Comparison of ENCODE assay signal across 26 cellular contexts in genomic region chr2:226272435-226272834, GRCh38.
"Had no signal": no experiment of that assay in that cellular context is flagged by ENCODE, and none has a peak within 500 bp of the region (broad histone marks: within the 10 kb centered on the region; RNA-seq: fewer than 3 reads in every experiment).

No MANE protein-coding gene starts in this region.

- H3K4me1 ChIP-seq: gastrocnemius medialis, heart left ventricle, neural progenitor cell, thyroid gland had no signal

- H3K9me3 ChIP-seq: gastrocnemius medialis, heart left ventricle, mucosa of descending colon, ovary, thyroid gland had no signal

- DNase-seq: cerebellar nuclear complex; cortex of kidney; dorsolateral prefrontal cortex; effector CD4-positive, alpha-beta T cell; gastrocnemius medialis; heart left ventricle; kidney; mesenchymal stem cell; mucosa of descending colon; naive B cell; occipital lobe; ovary; stimulated activated CD4-positive, alpha-beta T cell treated with anti-CD3 and anti-CD28 coated beads, Interleukin-12 subunit alpha, Interleukin-12 subunit beta, amount 100 ng/mL, for 4 hours; stimulated activated CD4-positive, alpha-beta T cell treated with anti-CD3 and anti-CD28 coated beads, Interleukin-1b, Interleukin-23, amount 100 ng/mL, for 48 hours; stimulated activated CD4-positive, alpha-beta T cell treated with anti-CD3 and anti-CD28 coated beads, Interleukin-4, amount 100 ng/mL, for 1 hour; stimulated activated CD8-positive, alpha-beta memory T cell treated with anti-CD3 and anti-CD28 coated beads, Interleukin-4, amount 100 ng/mL, for 48 hours; stimulated activated naive CD4-positive, alpha-beta T cell; stimulated activated naive CD8-positive, alpha-beta T cell treated with anti-CD3 and anti-CD28 coated beads, Interleukin-15, amount 100 ng/mL, for 72 hours; thyroid gland had no signal

- H3K27me3 ChIP-seq: gastrocnemius medialis, heart left ventricle, hepatocyte, neural progenitor cell, ovary, thyroid gland had no signal

- H3K79me2 ChIP-seq: hepatocyte had no signal

- H3K4me2 ChIP-seq: hepatocyte, neural progenitor cell, smooth muscle cell had no signal

- H3K27ac ChIP-seq: heart left ventricle, hepatocyte, neural progenitor cell, ovary, thyroid gland had no signal

- ATAC-seq: gastrocnemius medialis; heart left ventricle; left lobe of liver; mucosa of descending colon; natural killer cell treated with Interleukin-12 subunit alpha and Interleukin-12 subunit beta and Interleukin-15 and Interleukin-18, amount 100 ng/mL, for 72 hours; sciatic nerve; stimulated activated naive CD8-positive, alpha-beta T cell treated with anti-CD3 and anti-CD28 coated beads, Interleukin-15, amount 100 ng/mL, for 72 hours had no signal

- H3K4me3 ChIP-seq: gastrocnemius medialis, heart left ventricle, hepatocyte, lung, mucosa of descending colon, neural progenitor cell, ovary, smooth muscle cell, thyroid gland had no signal

- H3K9ac ChIP-seq: neural progenitor cell had no signal

- FAIRE-seq: kidney had no signal

- H3K36me3 ChIP-seq: gastrocnemius medialis, heart left ventricle, neural progenitor cell, ovary, thyroid gland had no signal

- H2AFZ ChIP-seq: hepatocyte, neural progenitor cell had no signal
